Comparison of ENCODE assay signal across 16 cellular contexts in genomic region chr6:136767103-136767502, GRCh38. TPM values are rescaled to one million over a fixed set of nuclear protein-coding genes. Genes with fewer than 3 reads are reported as not detected.
DNase-seq lines count a peak whose midpoint lies in the region; ATAC-seq and TF ChIP-seq lines count a peak whose summit lies in the region.
"Had no signal": no experiment of that assay in that cellular context is flagged by ENCODE, and none has a peak within 500 bp of the region (broad histone marks: within the 10 kb centered on the region; RNA-seq: fewer than 3 reads in every experiment).

No MANE protein-coding gene starts in this region.

- DNase-seq in stimulated activated naive CD8-positive, alpha-beta T cell treated with anti-CD3 and anti-CD28 coated beads, Interleukin-15, amount 100 ng/mL, for 72 hours: no peak
- DNase-seq in OCI-M1 (lab: John Stamatoyannopoulos, UW) (peak; percentile 60), immature natural killer cell (no peak), esophagus muscularis mucosa (ENCODE audit: extremely low spot score) (no peak), testis (no peak)
- DNase-seq: activated gamma-delta T cell, brain microvascular endothelial cell, DMS153, left cardiac atrium, NCI-H1417 treated with DMSO at 0.1 percent for 48 hours, NCI-H2227 treated with DMSO at 0.1 percent for 48 hours, psoas muscle, SHP77 treated with DMSO at 0.1 percent for 48 hours had no signal

- intact Hi-C loops in esophagus muscularis mucosa (cut with DNase I) (no loop called here), testis (cut with DNase I; ENCODE audit: low total_unique reads) (no loop called here)

- H3K36me3 ChIP-seq in urinary bladder (ENCODE audit: insufficient read depth) (no peaks in the 10 kb centered on the region), esophagus muscularis mucosa (no peaks in the 10 kb centered on the region), testis (ENCODE audit: low read depth, missing control alignments) (no peaks in the 10 kb centered on the region)
- H3K36me3 ChIP-seq: brain microvascular endothelial cell had no signal

- ATAC-seq in stimulated activated naive CD8-positive, alpha-beta T cell treated with anti-CD3 and anti-CD28 coated beads, Interleukin-15, amount 100 ng/mL, for 72 hours: no peak
- no peak for ATAC-seq in HG03432 (IDR thresholded peaks at IDR 0.05; ENCODE audit: unreplicated experiment)
- ATAC-seq: left cardiac atrium, psoas muscle had no signal

- peak overlapping the region; percentile 66 for H3K27ac Mint-ChIP-seq in stimulated activated naive CD8-positive, alpha-beta T cell treated with anti-CD3 and anti-CD28 coated beads, Interleukin-15, Interleukin-2, amounts not matched to agents 100 ng/mL and 50 ng/mL, for 24 hours
- H3K27ac Mint-ChIP-seq in stimulated activated naive CD8-positive, alpha-beta T cell treated with anti-CD3 and anti-CD28 coated beads, Interleukin-15, amount 100 ng/mL, for 72 hours: peak overlapping the region in 1 of 2 donors; percentile 76
- H3K27ac Mint-ChIP-seq in immature natural killer cell: peak overlapping the region in 5 of 6 donors; percentile 19 to 76 (median 38)

- no peak for TF ChIP-seq POLR2A in esophagus muscularis mucosa (IDR thresholded peaks at IDR 0.05; ENCODE audit: low read depth)
- no peak for TF ChIP-seq POLR2A in testis (IDR thresholded peaks at IDR 0.05)

- H3K27ac ChIP-seq in urinary bladder (ENCODE audit: low read depth): peak overlapping the region; percentile 5
- no peak overlapping the region for H3K27ac ChIP-seq in esophagus muscularis mucosa (replicated peaks in 1 of 4)
- no peak overlapping the region for H3K27ac ChIP-seq in testis
- H3K27ac ChIP-seq: brain microvascular endothelial cell, psoas muscle had no signal

- TF ChIP-seq CTCF in esophagus muscularis mucosa (IDR thresholded peaks at IDR 0.05) (no peak), testis (IDR thresholded peaks at IDR 0.05) (no peak)

- TF ChIP-seq EP300 in esophagus muscularis mucosa (IDR thresholded peaks at IDR 0.05): no peak

- no peaks in the 10 kb centered on the region for H3K27me3 Mint-ChIP-seq in stimulated activated naive CD8-positive, alpha-beta T cell treated with anti-CD3 and anti-CD28 coated beads, Interleukin-15, Interleukin-2, amounts not matched to agents 100 ng/mL and 50 ng/mL, for 24 hours
- H3K27me3 Mint-ChIP-seq in stimulated activated naive CD8-positive, alpha-beta T cell treated with anti-CD3 and anti-CD28 coated beads, Interleukin-15, amount 100 ng/mL, for 72 hours: no peaks in the 10 kb centered on the region
- peaks cover 0 to 3% (median 0%) of the 10 kb centered on the region in 3 donors for H3K27me3 Mint-ChIP-seq in immature natural killer cell (ENCODE audit: low read depth in 3 of 3)

- no peak overlapping the region for H3K4me3 Mint-ChIP-seq in stimulated activated naive CD8-positive, alpha-beta T cell treated with anti-CD3 and anti-CD28 coated beads, Interleukin-15, Interleukin-2, amounts not matched to agents 100 ng/mL and 50 ng/mL, for 24 hours
- H3K4me3 Mint-ChIP-seq in stimulated activated naive CD8-positive, alpha-beta T cell treated with anti-CD3 and anti-CD28 coated beads, Interleukin-15, amount 100 ng/mL, for 72 hours: peak overlapping the region in 1 of 2 donors; percentile 31
- H3K4me3 Mint-ChIP-seq in immature natural killer cell: peak overlapping the region; percentile 3 to 49 (median 31)

- no peaks in the 10 kb centered on the region for H3K27me3 ChIP-seq in esophagus muscularis mucosa
- H3K27me3 ChIP-seq in testis: no peaks in the 10 kb centered on the region
- H3K27me3 ChIP-seq: brain microvascular endothelial cell had no signal

- H3K9me3 ChIP-seq in esophagus muscularis mucosa (no peaks in the 10 kb centered on the region), testis (no peaks in the 10 kb centered on the region)
- H3K9me3 ChIP-seq: psoas muscle had no signal

- no peak overlapping the region for H3K4me3 ChIP-seq in urinary bladder (ENCODE audit: low read depth, low read length)
- no peak overlapping the region for H3K4me3 ChIP-seq in esophagus muscularis mucosa
- no peak overlapping the region for H3K4me3 ChIP-seq in testis
- H3K4me3 ChIP-seq: psoas muscle had no signal

- H3K36me3 Mint-ChIP-seq in stimulated activated naive CD8-positive, alpha-beta T cell treated with anti-CD3 and anti-CD28 coated beads, Interleukin-15, Interleukin-2, amounts not matched to agents 100 ng/mL and 50 ng/mL, for 24 hours (ENCODE audit: low read depth): no peaks in the 10 kb centered on the region
- peaks cover 0 to 3% (median 0%) of the 10 kb centered on the region in 3 donors for H3K36me3 Mint-ChIP-seq in immature natural killer cell

- peaks cover 78% of the 10 kb centered on the region for H3K4me1 Mint-ChIP-seq in stimulated activated naive CD8-positive, alpha-beta T cell treated with anti-CD3 and anti-CD28 coated beads, Interleukin-15, Interleukin-2, amounts not matched to agents 100 ng/mL and 50 ng/mL, for 24 hours (ENCODE audit: low read depth)
- H3K4me1 Mint-ChIP-seq in stimulated activated naive CD8-positive, alpha-beta T cell treated with anti-CD3 and anti-CD28 coated beads, Interleukin-15, amount 100 ng/mL, for 72 hours: peaks cover 46% of the 10 kb centered on the region
- H3K4me1 Mint-ChIP-seq in immature natural killer cell: peaks cover 77 to 79% of the 10 kb centered on the region in 2 donors

- H3K9me3 Mint-ChIP-seq in stimulated activated naive CD8-positive, alpha-beta T cell treated with anti-CD3 and anti-CD28 coated beads, Interleukin-15, Interleukin-2, amounts not matched to agents 100 ng/mL and 50 ng/mL, for 24 hours: no peaks in the 10 kb centered on the region
- H3K9me3 Mint-ChIP-seq in stimulated activated naive CD8-positive, alpha-beta T cell treated with anti-CD3 and anti-CD28 coated beads, Interleukin-15, amount 100 ng/mL, for 72 hours: no peaks in the 10 kb centered on the region
- H3K9me3 Mint-ChIP-seq in immature natural killer cell: no peaks in the 10 kb centered on the region

- 57% methylated on average over 2 of the region's 2 CpGs for WGBS in urinary bladder
- 66% methylated on average over 2 of the region's 2 CpGs for WGBS in esophagus muscularis mucosa
- 70 to 71% methylated on average over 2 of the region's 2 CpGs for WGBS in testis, 2 donors

- H3K4me1 ChIP-seq in urinary bladder (ENCODE audit: insufficient read depth) (peaks cover 2% of the 10 kb centered on the region), esophagus muscularis mucosa (peaks cover 36 to 50% (median 45%) of the 10 kb centered on the region in 4 donors), testis (peaks cover 6% of the 10 kb centered on the region)

RNA-seq across cellular contexts. Expression of gene MAP3K5, which starts 25.2 kb away (rescaled TPM):
- polyA plus RNA-seq in immature natural killer cell (10 to 100 TPM in 1 of 3 donors, 1 to 10 TPM in 2; 5.5 to 13.8 (median 6.2) TPM), urinary bladder (11.3 TPM), testis (ENCODE audit: insufficient read depth, low read depth, low replicate concordance) (21.3 TPM)
- total RNA-seq in urinary bladder (19.4 TPM), esophagus muscularis mucosa (10 to 100 TPM; 18.7 to 24.1 (median 20.7) TPM), testis (10 to 100 TPM; 46.1 to 55.3 TPM)

RNA-seq across cellular contexts. Expression of gene PEX7, which starts 55.3 kb away (rescaled TPM):
- 1 to 10 TPM; 2.2 to 3.9 (median 2.9) TPM for polyA plus RNA-seq in immature natural killer cell
- total RNA-seq in urinary bladder: 8.6 TPM
- 9.2 TPM for polyA plus RNA-seq in urinary bladder
- total RNA-seq in esophagus muscularis mucosa: 1 to 10 TPM; 4.1 to 9.5 (median 5.6) TPM
- total RNA-seq in testis: 10 to 100 TPM; 16.6 to 18.5 TPM
- 28.6 TPM for polyA plus RNA-seq in testis (ENCODE audit: insufficient read depth, low read depth, low replicate concordance)
